ENCODE assay signal across 9 cellular contexts in genomic region chr12:121789800-121790748, GRCh38. TPM values are rescaled to one million over a fixed set of nuclear protein-coding genes. Genes with fewer than 3 reads are reported as not detected.
DNase-seq lines count a peak whose midpoint lies in the region; ATAC-seq and TF ChIP-seq lines count a peak whose summit lies in the region.
"Had no signal": no experiment of that assay in that cellular context is flagged by ENCODE, and none has a peak within 500 bp of the region (broad histone marks: within the 10 kb centered on the region; RNA-seq: fewer than 3 reads in every experiment).

No MANE protein-coding gene starts in this region.

- DNase-seq in activated CD4-positive, CD25-positive, alpha-beta regulatory T cell treated with anti-CD3 and anti-CD28 coated beads, Interleukin-2, amount 50 U/mL, for 72 hours: peak; percentile 87
- no peak for DNase-seq in progenitor cell of endocrine pancreas (ENCODE audit: low spot score, unreplicated experiment)
- no peak for DNase-seq in GOT3 (lab: John Stamatoyannopoulos, UW)
- DNase-seq in NCI-H2107 treated with DMSO at 0.1 percent for 48 hours (lab: John Stamatoyannopoulos, UW; ENCODE audit: unreplicated experiment): no peak
- no peak for DNase-seq in HAP-1 (ENCODE audit: low spot score in 2 of 2)

- H3K36me3 ChIP-seq in duodenal mucosa (ENCODE audit: control insufficient read depth in 1 of 2, insufficient read depth in 2 of 2, low read length in 2 of 2) (no peaks in the 10 kb centered on the region), HAP-1 (replicated peaks) (peaks cover 33% of the 10 kb centered on the region)

- H3K4me3 ChIP-seq in duodenal mucosa (ENCODE audit: low read depth in 1 of 2, low read length in 2 of 2): peak overlapping the region; percentile 29 to 40
- H3K4me3 ChIP-seq in HAP-1: no peak overlapping the region
- H3K4me3 ChIP-seq: tibial artery had no signal

- H3K27ac ChIP-seq in duodenal mucosa (ENCODE audit: low read depth, low read length): peak overlapping the region; percentile 78
- H3K27ac ChIP-seq: tibial artery had no signal

- no peaks in the 10 kb centered on the region for H3K27me3 ChIP-seq in duodenal mucosa (ENCODE audit: control insufficient read depth in 1 of 2, insufficient read depth in 2 of 2, low read length in 2 of 2)
- H3K27me3 ChIP-seq in HAP-1 (ENCODE audit: low read depth): no peaks in the 10 kb centered on the region
- H3K27me3 ChIP-seq: tibial artery had no signal

- peak overlapping the region; percentile 45 for H3K27ac Mint-ChIP-seq in progenitor cell of endocrine pancreas

- in situ Hi-C loops in HAP-1 (cut with MboI; ENCODE audit: low sequenced_read_pairs): no loop called here

- H3K9me3 ChIP-seq in duodenal mucosa (ENCODE audit: control insufficient read depth in 1 of 2, low read length in 2 of 2) (no peaks in the 10 kb centered on the region), HAP-1 (no peaks in the 10 kb centered on the region)
- H3K9me3 ChIP-seq: tibial artery had no signal

- H3K4me3 Mint-ChIP-seq in progenitor cell of endocrine pancreas (ENCODE audit: low read depth): no peak overlapping the region

- H3K27me3 Mint-ChIP-seq in progenitor cell of endocrine pancreas: peaks cover 6% of the 10 kb centered on the region

- H3K9ac ChIP-seq in duodenal mucosa (ENCODE audit: low read depth in 1 of 2, low read length in 2 of 2): peak overlapping the region; percentile 49

- no peak for TF ChIP-seq CTCF in progenitor cell of endocrine pancreas (IDR thresholded peaks at IDR 0.05; ENCODE audit: unreplicated experiment)

- peaks cover 1% of the 10 kb centered on the region for H3K36me3 Mint-ChIP-seq in progenitor cell of endocrine pancreas (ENCODE audit: insufficient read depth)

- ATAC-seq in GM19324 (IDR thresholded peaks at IDR 0.05; ENCODE audit: low FRiP score, unreplicated experiment): peak; percentile 48
- ATAC-seq in HG03442 (IDR thresholded peaks at IDR 0.05; ENCODE audit: unreplicated experiment): peak; percentile 30

- H3K4me1 ChIP-seq in duodenal mucosa (ENCODE audit: control insufficient read depth in 1 of 2, insufficient read depth in 2 of 2, low read length in 2 of 2) (peaks cover 49 to 63% of the 10 kb centered on the region in 2 donors), HAP-1 (peaks cover 16% of the 10 kb centered on the region)

- H3K4me1 Mint-ChIP-seq in progenitor cell of endocrine pancreas (ENCODE audit: low read depth): peaks cover 12% of the 10 kb centered on the region

- no peaks in the 10 kb centered on the region for H3K9me3 Mint-ChIP-seq in progenitor cell of endocrine pancreas (ENCODE audit: low read depth)

RNA-seq across cellular contexts. Expression of gene RHOF, which starts 3.4 kb away (rescaled TPM):
- 36.0 and 37.5 TPM in 2 replicates for total RNA-seq in progenitor cell of endocrine pancreas

RNA-seq across cellular contexts. Expression of gene SETD1B, which starts 13.7 kb away (rescaled TPM):
- total RNA-seq in progenitor cell of endocrine pancreas: 27.2 and 28.6 TPM in 2 replicates
